In the genomic region with DNA sequence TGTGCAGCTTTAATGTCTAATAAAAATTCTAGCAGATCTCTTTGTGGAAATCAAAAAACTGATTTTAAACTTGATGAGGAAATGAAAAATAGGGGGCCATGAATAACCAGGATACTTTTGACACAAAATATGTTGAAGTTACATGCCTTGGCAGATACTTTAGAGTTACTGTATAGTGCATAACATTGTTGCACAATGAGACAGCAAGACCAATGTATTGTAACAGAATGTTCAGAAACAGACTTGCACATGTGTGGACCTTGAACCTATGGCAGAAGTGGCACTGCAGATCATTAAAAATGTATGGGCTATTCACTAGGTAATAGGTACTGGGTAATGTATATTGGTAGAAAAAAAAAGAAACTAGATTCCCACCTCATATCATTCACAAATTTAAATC, we compare ENCODE assay signal across 26 cellular contexts.
"Had no signal": no experiment of that assay in that cellular context is flagged by ENCODE, and none has a peak within 500 bp of the region (broad histone marks: within the 10 kb centered on the region; RNA-seq: fewer than 3 reads in every experiment).

No MANE protein-coding gene starts in this region.

- H3K9me3 ChIP-seq: testis, thoracic aorta, thyroid gland, transverse colon, upper lobe of left lung, upper lobe of right lung, uterus, vagina had no signal

- DNase-seq: stimulated activated CD4-positive, alpha-beta T cell treated with anti-CD3 and anti-CD28 coated beads, Interleukin-2, amount 100 ng/mL, for 48 hours; stimulated activated CD4-positive, alpha-beta T cell treated with anti-CD3 and anti-CD28 coated beads, Interleukin-4, amount 100 ng/mL, for 1 hour; stimulated activated CD4-positive, alpha-beta T cell treated with anti-CD3 and anti-CD28 coated beads, Interleukin-4, amount 100 ng/mL, for 24 hours; stimulated activated CD4-positive, alpha-beta T cell treated with anti-CD3 and anti-CD28 coated beads, Interleukin-4, amount 100 ng/mL, for 4 hours; stimulated activated CD8-positive, alpha-beta memory T cell treated with anti-CD3 and anti-CD28 coated beads, Interleukin-4, amount 100 ng/mL, for 48 hours; stimulated activated naive B cell treated with anti-CD40 and anti-IgM and Interleukin-4, amounts not matched to agents 10 μg/mL and 1 μg/mL and 100 μg/mL, for 72 hours; stimulated activated naive CD4-positive, alpha-beta T cell; stimulated activated naive CD4-positive, alpha-beta T cell treated with Interleukin-2 at 50 U/mL for 16 hours; stimulated activated naive CD8-positive, alpha-beta T cell treated with anti-CD3 and anti-CD28 coated beads, Interleukin-15, amount 100 ng/mL, for 72 hours; stimulated activated naive CD8-positive, alpha-beta T cell treated with anti-CD3 and anti-CD28 coated beads, Interleukin-15, Interleukin-2, amounts not matched to agents 100 U/mL and 50 U/mL, for 24 hours; stomach; substantia nigra; testis; thyroid gland; tibial artery; transverse colon; upper lobe of left lung; upper lobe of right lung; uterus had no signal

- FAIRE-seq: urothelium cell line had no signal

- H3K36me3 ChIP-seq: stomach, suprapubic skin, thoracic aorta, thyroid gland, tibial artery, tibial nerve, transverse colon, upper lobe of left lung, upper lobe of right lung, uterus, vagina had no signal

- H3K4me1 ChIP-seq: stomach, suprapubic skin, testis, thyroid gland, tibial artery, tibial nerve, transverse colon, upper lobe of left lung, upper lobe of right lung, uterus, vagina had no signal

- ATAC-seq: stimulated activated effector memory CD8-positive, alpha-beta T cell treated with anti-CD3 and anti-CD28 coated beads, Interleukin-12 subunit alpha, Interleukin-12 subunit beta, amount 100 ng/mL, for 72 hours; stimulated activated memory B cell treated with anti-CD40 and anti-IgM and Interleukin-4, amounts not matched to agents 10 μg/mL and 1 μg/mL and 100 μg/mL, for 72 hours; stimulated activated naive B cell treated with anti-CD40 and anti-IgM and Interleukin-4, amounts not matched to agents 10 μg/mL and 1 μg/mL and 100 μg/mL, for 72 hours; stimulated activated naive CD8-positive, alpha-beta T cell treated with anti-CD3 and anti-CD28 coated beads, Interleukin-15, amount 100 ng/mL, for 72 hours; stimulated activated naive CD8-positive, alpha-beta T cell treated with anti-CD3 and anti-CD28 coated beads, Interleukin-15, Interleukin-2, amounts not matched to agents 100 U/mL and 50 U/mL, for 24 hours; upper lobe of right lung had no signal

- H3K4me3 ChIP-seq: stomach, suprapubic skin, testis, thoracic aorta, thyroid gland, tibial artery, tibial nerve, transverse colon, upper lobe of left lung, upper lobe of right lung, uterus, vagina had no signal

- H3K27me3 ChIP-seq: stomach, suprapubic skin, testis, thyroid gland, tibial artery, tibial nerve, transverse colon, upper lobe of left lung, upper lobe of right lung, uterus, vagina had no signal

- H3K27ac ChIP-seq: stomach, suprapubic skin, testis, thoracic aorta, thyroid gland, tibial artery, tibial nerve, transverse colon, upper lobe of left lung, upper lobe of right lung, uterus, vagina had no signal
